ENCODE assay signal across 23 cellular contexts in genomic region chr10:62115842-62116241, GRCh38.
"Had no signal": no experiment of that assay in that cellular context is flagged by ENCODE, and none has a peak within 500 bp of the region (broad histone marks: within the 10 kb centered on the region; RNA-seq: fewer than 3 reads in every experiment).

No MANE protein-coding gene starts in this region.

- ATAC-seq: gastroesophageal sphincter; left ventricle myocardium superior; natural killer cell treated with Interleukin-12 subunit alpha and Interleukin-12 subunit beta and Interleukin-15 and Interleukin-18, amount 100 ng/mL, for 72 hours; pancreas; right cardiac atrium had no signal

- H3K4me3 ChIP-seq: breast epithelium, colonic mucosa, esophagus squamous epithelium, gastroesophageal sphincter, pancreas, transverse colon, vagina had no signal

- H3K27me3 ChIP-seq: breast epithelium, colonic mucosa, esophagus squamous epithelium, gastroesophageal sphincter, pancreas, transverse colon, vagina had no signal

- H3K27ac Mint-ChIP-seq: activated naive CD8-positive, alpha-beta T cell; endodermal cell had no signal

- H3K9me3 Mint-ChIP-seq: endodermal cell; natural killer cell treated with Interleukin-12 subunit alpha and Interleukin-12 subunit beta and Interleukin-15 and Interleukin-18, amount 100 ng/mL, for 72 hours had no signal

- H3K9me3 ChIP-seq: breast epithelium, colonic mucosa, esophagus squamous epithelium, gastroesophageal sphincter, pancreas, transverse colon, vagina had no signal

- H3K36me3 Mint-ChIP-seq: natural killer cell treated with Interleukin-12 subunit alpha and Interleukin-12 subunit beta and Interleukin-15 and Interleukin-18, amount 100 ng/mL, for 72 hours had no signal

- H3K4me1 ChIP-seq: colonic mucosa, gastroesophageal sphincter, pancreas, transverse colon had no signal

- H3K27me3 Mint-ChIP-seq: activated naive CD8-positive, alpha-beta T cell; natural killer cell treated with Interleukin-12 subunit alpha and Interleukin-12 subunit beta and Interleukin-15 and Interleukin-18, amount 100 ng/mL, for 72 hours had no signal

- DNase-seq: activated CD4-positive, alpha-beta T cell treated with anti-CD3 and anti-CD28 coated beads for 1 hour; activated CD4-positive, alpha-beta T cell treated with anti-CD3 and anti-CD28 coated beads, Interleukin-2, amount 50 U/mL, for 4 hours; activated gamma-delta T cell treated with Interleukin-2 at 50 U/mL for 16 hours; activated T-cell treated with anti-CD3 and anti-CD28 coated beads for 4 hours; amniotic stem cell; colonic mucosa; endodermal cell; esophagus squamous epithelium; head of caudate nucleus; hypothalamus; left ventricle myocardium superior; pancreas; right cardiac atrium; stimulated activated CD4-positive, alpha-beta T cell treated with anti-CD3 and anti-CD28 coated beads, Interleukin-12 subunit alpha, Interleukin-12 subunit beta, amount 100 ng/mL, for 4 hours; stimulated activated CD4-positive, alpha-beta T cell treated with anti-CD3 and anti-CD28 coated beads, Interleukin-4, amount 100 ng/mL, for 4 hours; T-helper 1 cell; transverse colon; WERI-Rb-1 had no signal

- H3K36me3 ChIP-seq: breast epithelium, colonic mucosa, esophagus squamous epithelium, gastroesophageal sphincter, pancreas, transverse colon, vagina, WERI-Rb-1 had no signal

- H3K4me3 Mint-ChIP-seq: activated naive CD8-positive, alpha-beta T cell; endodermal cell; natural killer cell treated with Interleukin-12 subunit alpha and Interleukin-12 subunit beta and Interleukin-15 and Interleukin-18, amount 100 ng/mL, for 72 hours had no signal

- H3K4me1 Mint-ChIP-seq: endodermal cell had no signal

- H3K27ac ChIP-seq: breast epithelium, colonic mucosa, esophagus squamous epithelium, gastroesophageal sphincter, pancreas, transverse colon, vagina, WERI-Rb-1 had no signal
